Comparison of ENCODE assay signal across 21 cellular contexts in the genomic region with DNA sequence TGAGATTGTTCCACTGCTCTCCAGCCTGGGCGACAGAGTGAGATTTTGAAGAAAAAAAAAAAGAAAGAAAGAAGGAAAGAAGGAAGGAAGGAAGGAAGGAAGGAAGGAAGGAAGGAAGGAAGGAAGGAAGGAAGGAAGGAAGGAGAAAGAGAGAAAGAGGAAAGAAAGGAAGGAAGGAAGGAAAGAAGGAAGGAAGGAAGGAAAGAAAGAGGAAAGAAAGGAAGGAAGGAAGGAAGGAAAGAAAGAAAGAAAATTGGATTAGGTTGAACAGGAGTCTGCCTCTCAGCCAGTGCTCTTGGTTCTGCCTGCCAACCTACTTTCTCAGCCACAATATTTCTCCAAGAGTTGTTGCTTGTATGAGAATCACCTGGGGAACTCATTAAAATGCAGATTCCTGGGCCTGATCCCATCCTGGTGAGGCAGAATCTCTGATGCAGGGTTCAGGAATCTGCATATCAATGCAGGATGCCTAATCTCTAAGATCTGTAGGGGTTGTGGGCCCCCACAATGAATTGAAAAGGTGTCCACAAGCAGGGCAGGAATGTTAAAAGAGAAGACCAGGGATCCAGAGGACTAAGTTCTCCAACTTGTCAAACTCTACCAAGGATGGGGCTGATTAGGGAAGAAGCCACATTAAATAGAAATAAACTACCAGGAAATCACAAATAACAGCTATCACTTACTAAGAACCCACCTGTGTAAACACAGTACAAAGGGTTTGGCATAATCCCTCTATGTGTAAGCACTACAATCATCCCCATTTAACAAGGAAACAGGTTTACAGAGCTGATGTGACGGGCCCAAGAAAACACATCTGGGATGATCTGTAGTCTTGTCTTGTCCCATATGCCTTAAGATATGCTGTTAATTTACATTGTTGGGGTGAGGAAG. TPM values are rescaled to one million over a fixed set of nuclear protein-coding genes. Genes with fewer than 3 reads are reported as not detected.
DNase-seq lines count a peak whose midpoint lies in the region; ATAC-seq lines count a peak whose summit lies in the region.
"Had no signal": no experiment of that assay in that cellular context is flagged by ENCODE, and none has a peak within 500 bp of the region (broad histone marks: within the 10 kb centered on the region; RNA-seq: fewer than 3 reads in every experiment).

No MANE protein-coding gene starts in this region.

- H3K4me3 ChIP-seq in H7 (ENCODE audit: insufficient read depth, low read depth, low read length): no peak overlapping the region
- H3K4me3 ChIP-seq: HAP-1 had no signal

- DNase-seq in H7 (peak; percentile 51), NCI-H1436 treated with DMSO at 0.1 percent for 48 hours (lab: John Stamatoyannopoulos, UW) (peak; percentile 36), NCI-H774 (lab: John Stamatoyannopoulos, UW) (peak; percentile 40), iPS DF 4.7 (ENCODE audit: extremely low read depth, low spot score) (peak; percentile 44), DMS114 treated with DMSO at 0.1 percent for 48 hours (lab: John Stamatoyannopoulos, UW; ENCODE audit: unreplicated experiment) (no peak), pons (ENCODE audit: low spot score) (no peak)
- no peak for DNase-seq in activated CD8-positive, alpha-beta memory T cell treated with anti-CD3 and anti-CD28 coated beads, Interleukin-2, amount 10 ng/mL, durations not matched to agents 7 days and 5 days
- DNase-seq: activated CD4-positive, alpha-beta T cell treated with anti-CD3 and anti-CD28 coated beads, Interleukin-2, amount 10 ng/mL, durations not matched to agents 24 days and 14 days; activated CD8-positive, alpha-beta memory T cell treated with anti-CD3 and anti-CD28 coated beads, Interleukin-2, amount 50 U/mL, for 48 hours; activated gamma-delta T cell treated with Interleukin-2 at 50 U/mL for 16 hours; amniotic stem cell; CD8-positive, alpha-beta T cell; effector CD8-positive, alpha-beta T cell; naive B cell; NCI-H1694; NK-92 treated with Interleukin-12 subunit alpha and Interleukin-12 subunit beta, amount 100 ng/mL, for 24 hours; RPMI8226; stimulated activated CD4-positive, alpha-beta T cell treated with anti-CD3 and anti-CD28 coated beads, Interleukin-2, amount 100 ng/mL, for 48 hours had no signal

- CTCF ChIA-PET in activated CD8-positive, alpha-beta memory T cell treated with anti-CD3 and anti-CD28 coated beads, Interleukin-2, amount 10 ng/mL, durations not matched to agents 7 days and 5 days (lab: Charles Lee): interaction anchor here (1.0 to 1.7 kb wide), 2 partner anchors 23 to 95 kb away, joined by 4 read pairs; a partner anchor contains a TSS

- peaks cover 35% of the 10 kb centered on the region for H3K27me3 Mint-ChIP-seq in activated CD8-positive, alpha-beta memory T cell treated with anti-CD3 and anti-CD28 coated beads, Interleukin-2, amount 10 ng/mL, durations not matched to agents 7 days and 5 days

- H3K4me3 Mint-ChIP-seq in activated CD8-positive, alpha-beta memory T cell treated with anti-CD3 and anti-CD28 coated beads, Interleukin-2, amount 10 ng/mL, durations not matched to agents 7 days and 5 days: no peak overlapping the region
- H3K4me3 Mint-ChIP-seq: activated CD4-positive, alpha-beta T cell treated with anti-CD3 and anti-CD28 coated beads, Interleukin-2, amount 10 ng/mL, durations not matched to agents 24 days and 14 days; CD8-positive, alpha-beta T cell; central memory CD8-positive, alpha-beta T cell; naive B cell had no signal

- H3K36me3 Mint-ChIP-seq in activated CD8-positive, alpha-beta memory T cell treated with anti-CD3 and anti-CD28 coated beads, Interleukin-2, amount 10 ng/mL, durations not matched to agents 7 days and 5 days: no peaks in the 10 kb centered on the region
- H3K36me3 Mint-ChIP-seq: CD8-positive, alpha-beta T cell had no signal

- no peak for ATAC-seq in activated CD8-positive, alpha-beta memory T cell treated with anti-CD3 and anti-CD28 coated beads, Interleukin-2, amount 10 ng/mL, durations not matched to agents 7 days and 5 days
- ATAC-seq: CD8-positive, alpha-beta T cell had no signal

- H3K9me3 Mint-ChIP-seq in activated CD8-positive, alpha-beta memory T cell treated with anti-CD3 and anti-CD28 coated beads, Interleukin-2, amount 10 ng/mL, durations not matched to agents 7 days and 5 days (ENCODE audit: low read depth): no peaks in the 10 kb centered on the region
- H3K9me3 Mint-ChIP-seq: activated CD4-positive, alpha-beta T cell treated with anti-CD3 and anti-CD28 coated beads, Interleukin-2, amount 10 ng/mL, durations not matched to agents 24 days and 14 days; CD8-positive, alpha-beta T cell; central memory CD8-positive, alpha-beta T cell had no signal

- no peak overlapping the region for H3K27ac Mint-ChIP-seq in activated CD8-positive, alpha-beta memory T cell treated with anti-CD3 and anti-CD28 coated beads, Interleukin-2, amount 10 ng/mL, durations not matched to agents 7 days and 5 days
- H3K27ac Mint-ChIP-seq: activated CD4-positive, alpha-beta T cell treated with anti-CD3 and anti-CD28 coated beads, Interleukin-2, amount 10 ng/mL, durations not matched to agents 24 days and 14 days; CD8-positive, alpha-beta T cell; naive B cell; progenitor cell of endocrine pancreas had no signal

- H3K4me1 Mint-ChIP-seq in activated CD8-positive, alpha-beta memory T cell treated with anti-CD3 and anti-CD28 coated beads, Interleukin-2, amount 10 ng/mL, durations not matched to agents 7 days and 5 days: peaks cover 3% of the 10 kb centered on the region
- H3K4me1 Mint-ChIP-seq: central memory CD8-positive, alpha-beta T cell; naive B cell had no signal

- no peaks in the 10 kb centered on the region for H3K27me3 ChIP-seq in H7 (ENCODE audit: control insufficient read depth, insufficient read depth, low read length)

- no peaks in the 10 kb centered on the region for H3K36me3 ChIP-seq in H7 (replicated peaks; ENCODE audit: control insufficient read depth, insufficient read depth, low read length)
- H3K36me3 ChIP-seq: HAP-1 had no signal

RNA-seq across cellular contexts. Expression of a gene that starts 23.4 kb away (rescaled TPM):
- 13.8 and 16.3 TPM in 2 replicates for total RNA-seq in H7 (2014; rRNA removed; shearing (Covaris generic))
- total RNA-seq in activated CD8-positive, alpha-beta memory T cell treated with anti-CD3 and anti-CD28 coated beads, Interleukin-2, amount 10 ng/mL, durations not matched to agents 7 days and 5 days: 10 to 100 TPM; 28.4 to 34.8 TPM

Comparison
In these comparisons a context has a peak if more than half of its experiments do, and no peak if none do; other contexts are left out.
1. DNase-seq: peak in H7 (single experiment), NCI-H1436 treated with DMSO at 0.1 percent for 48 hours (single experiment), NCI-H774 (single experiment) and iPS DF 4.7 (single experiment); none in DMS114 treated with DMSO at 0.1 percent for 48 hours (single experiment), pons (single experiment) and activated CD8-positive, alpha-beta memory T cell treated with anti-CD3 and anti-CD28 coated beads, Interleukin-2, amount 10 ng/mL, durations not matched to agents 7 days and 5 days (single experiment).